8 cellular contexts compared by ENCODE assay signal in the genomic region with DNA sequence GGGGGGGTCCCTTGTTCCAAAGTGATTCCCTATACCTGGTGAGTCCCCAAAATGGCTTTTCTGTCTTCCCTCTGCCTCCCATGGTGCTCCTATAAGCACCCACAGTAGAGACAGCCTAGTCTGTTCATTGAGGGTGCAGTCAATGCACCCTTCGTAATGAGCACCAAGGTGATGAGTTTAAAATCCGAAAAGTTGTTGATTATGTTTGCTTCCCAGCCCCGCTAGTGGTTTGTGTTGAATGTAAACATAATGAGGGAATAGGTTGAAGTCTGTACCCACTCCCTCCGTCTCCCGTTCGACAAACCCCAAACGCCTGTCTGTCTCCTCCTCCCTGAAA. TPM values are rescaled to one million over a fixed set of nuclear protein-coding genes. Genes with fewer than 3 reads are reported as not detected.
A peak's percentile ranks its signal among the peaks of the same experiment; 100 is the strongest.
DNase-seq lines count a peak whose midpoint lies in the region; FAIRE-seq and TF ChIP-seq lines count a peak whose summit lies in the region.

No MANE protein-coding gene starts in this region.

- H3K4me1 ChIP-seq in ACC112 (ENCODE audit: control insufficient read depth, insufficient read depth, low read length, unreplicated experiment) = peaks cover 33% of the 10 kb centered on the region
- peaks cover 9% of the 10 kb centered on the region for H3K4me1 ChIP-seq in neural progenitor cell

- peaks cover 14% of the 10 kb centered on the region for H3K4me1 Mint-ChIP-seq in neural progenitor cell

- no peak for FAIRE-seq in urothelium cell line (lab: Jason Lieb, UNC)

- DNase-seq in NCI-H69 (lab: John Stamatoyannopoulos, UW) (peak; percentile 45), epithelial cell of esophagus (ENCODE audit: low read depth) (no peak), neural progenitor cell (ENCODE audit: low spot score) (no peak), NCI-H345 (lab: John Stamatoyannopoulos, UW) (no peak), SKM-1 treated with dmso at 0.1 percent for 144 hours (lab: John Stamatoyannopoulos, UW; ENCODE audit: unreplicated experiment) (no peak), urothelium cell line (ENCODE audit: low spot score) (no peak), cerebellum (ENCODE audit: low spot score) (no peak)

- no peak overlapping the region for H3K27ac Mint-ChIP-seq in neural progenitor cell

- H3K4me3 Mint-ChIP-seq in neural progenitor cell = no peak overlapping the region

- H3K36me3 ChIP-seq in ACC112 (ENCODE audit: insufficient read depth, low read length) (no peaks in the 10 kb centered on the region; the same call in 1 of the 2 replicates), neural progenitor cell (no peaks in the 10 kb centered on the region)

- no peak overlapping the region for H2AFZ ChIP-seq in ACC112 (ENCODE audit: low read length, unreplicated experiment)
- no peak overlapping the region for H2AFZ ChIP-seq in neural progenitor cell (replicated peaks)

- no peaks in the 10 kb centered on the region for H3K9me3 ChIP-seq in neural progenitor cell (ENCODE audit: low read depth)

- H4K20me1 ChIP-seq in neural progenitor cell (ENCODE audit: low read depth) = peaks cover 10% of the 10 kb centered on the region

- H3K27me3 ChIP-seq in ACC112 (ENCODE audit: insufficient read depth, low read length) (no peaks in the 10 kb centered on the region), neural progenitor cell (peaks cover 40% of the 10 kb centered on the region)

- H3K36me3 Mint-ChIP-seq in neural progenitor cell = no peaks in the 10 kb centered on the region

- TF ChIP-seq CTCF in epithelial cell of esophagus (IDR thresholded peaks at IDR 0.05; ENCODE audit: insufficient read depth, low read depth, low read length, missing control alignments) (no peak), neural progenitor cell (IDR thresholded peaks at IDR 0.05) (no peak)

- H3K9ac ChIP-seq in neural progenitor cell = no peak overlapping the region

- H3F3A ChIP-seq in neural progenitor cell (ENCODE audit: low read depth) = peaks cover 34% of the 10 kb centered on the region

- H3K4me2 ChIP-seq in neural progenitor cell = peak overlapping the region; percentile 97

- H3K27ac ChIP-seq in ACC112 (ENCODE audit: low read depth, low read length) = peak overlapping the region; percentile 96
- no peak overlapping the region for H3K27ac ChIP-seq in neural progenitor cell

- peaks cover 13% of the 10 kb centered on the region for H3K27me3 Mint-ChIP-seq in neural progenitor cell (ENCODE audit: insufficient read depth, low read depth)

- H3K4me3 ChIP-seq in ACC112 (ENCODE audit: low read depth, low read length) (peak overlapping the region; percentile 81), epithelial cell of esophagus (ENCODE audit: low read length) (peak overlapping the region; percentile 63), neural progenitor cell (no peak overlapping the region)

- no peaks in the 10 kb centered on the region for H3K9me3 Mint-ChIP-seq in neural progenitor cell

- peaks cover 71% of the 10 kb centered on the region for H3K79me2 ChIP-seq in ACC112 (ENCODE audit: control insufficient read depth, insufficient read depth, low read length, unreplicated experiment)
- H3K79me2 ChIP-seq in neural progenitor cell (ENCODE audit: low read depth) = no peaks in the 10 kb centered on the region

RNA-seq across cellular contexts. Expression of gene FOSL2, which starts 2.3 kb away (rescaled TPM):
- total RNA-seq in neural progenitor cell (ENCODE audit: low replicate concordance) (1.3 and 3.7 TPM in 2 replicates), cerebellum (5.8 TPM)
